1 cellular context compared by ENCODE assay signal in the genomic region with DNA sequence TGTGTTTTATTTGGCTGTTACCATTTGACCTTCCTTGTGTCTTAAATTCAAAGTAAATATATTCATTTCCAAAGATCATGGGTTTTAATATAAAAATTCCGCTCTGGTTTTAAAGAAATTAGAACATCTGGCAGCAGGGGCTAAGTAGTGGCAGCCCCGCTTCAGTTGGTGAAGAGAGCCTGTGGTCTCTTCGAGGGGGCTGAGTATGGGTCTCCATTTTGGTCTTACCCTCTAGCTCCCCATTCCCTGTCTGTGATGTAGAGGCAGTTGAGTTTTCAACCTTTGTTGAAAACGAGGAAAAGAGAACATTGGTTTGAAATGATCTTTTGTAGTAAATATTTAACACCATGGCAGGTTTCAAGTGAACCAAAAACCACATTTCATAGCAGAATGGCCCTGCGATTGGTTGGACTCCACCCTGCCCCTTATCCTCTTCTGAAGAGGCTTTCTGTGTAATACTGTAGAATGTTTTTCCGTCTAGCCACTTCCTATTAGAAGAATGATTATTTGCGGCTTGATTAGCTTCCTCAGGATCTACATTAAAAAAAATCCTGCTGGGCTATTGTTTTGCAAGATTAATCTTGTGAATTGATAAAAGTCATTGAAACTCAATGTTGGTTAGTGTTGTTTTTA.
TF ChIP-seq lines count a peak whose summit lies in the region.

No MANE protein-coding gene starts in this region.

TF ChIP-seq in endothelial cell of umbilical vein, 7 proteins besides CTCF, POLR2A, EP300 and RAD21 (continued from another document):
- TF ChIP-seq EZH2 (IDR thresholded peaks at IDR 0.05; ENCODE audit: borderline replicate concordance, low read depth, low read length, severe bottlenecking) (no peak), MYC (IDR thresholded peaks at IDR 0.05; ENCODE audit: low read depth, low read length) (no peak), JUN (IDR thresholded peaks at IDR 0.05; ENCODE audit: borderline replicate concordance, insufficient read depth, insufficient read length, low read depth) (no peak), POLR2AphosphoS5 (IDR thresholded peaks at IDR 0.05; ENCODE audit: insufficient read depth, low read depth, low read length) (no peak), GATA2 (IDR thresholded peaks at IDR 0.05; ENCODE audit: insufficient read depth, insufficient read length, low read depth, low read length) (no peak)
